Comparison of ENCODE assay signal across 8 cellular contexts in genomic region chrX:53713987-53714579, GRCh38. TPM values are rescaled to one million over a fixed set of nuclear protein-coding genes. Genes with fewer than 3 reads are reported as not detected.
DNase-seq lines count a peak whose midpoint lies in the region; ATAC-seq lines count a peak whose summit lies in the region.

No MANE protein-coding gene starts in this region.

- peak overlapping the region; percentile 96 for H3K27ac Mint-ChIP-seq in activated T-cell treated with anti-CD3 and anti-CD28 coated beads, Interleukin-2, amount 50 U/mL, for 72 hours
- H3K27ac Mint-ChIP-seq in activated CD4-positive, alpha-beta memory T cell treated with anti-CD3 and anti-CD28 coated beads for 36 hours = peak overlapping the region; percentile 100

- POLR2A ChIA-PET in activated CD4-positive, alpha-beta memory T cell treated with anti-CD3 and anti-CD28 coated beads for 36 hours (lab: Charles Lee) = interaction anchor here (1.0 to 7.1 kb wide), 7 partner anchors 20 to 329 kb away, joined by 3 to 202 read pairs (median 6); partner anchors contain the start of genes HUWE1 and PHF8

- intact Hi-C loops in activated CD4-positive, alpha-beta memory T cell treated with anti-CD3 and anti-CD28 coated beads for 36 hours (cut with micrococcal nuclease) = loop anchor here (1.0 kb wide), 1 partner anchor 30 kb away; no protein-coding TSS in a partner anchor

- H3K36me3 Mint-ChIP-seq in activated T-cell treated with anti-CD3 and anti-CD28 coated beads, Interleukin-2, amount 50 U/mL, for 72 hours (ENCODE audit: insufficient read depth in 2 of 2) = peaks cover 11 to 24% of the 10 kb centered on the region in 2 donors
- peaks cover 43% of the 10 kb centered on the region for H3K36me3 Mint-ChIP-seq in activated CD4-positive, alpha-beta memory T cell treated with anti-CD3 and anti-CD28 coated beads for 36 hours

- no peaks in the 10 kb centered on the region for H3K9me3 Mint-ChIP-seq in activated T-cell treated with anti-CD3 and anti-CD28 coated beads, Interleukin-2, amount 50 U/mL, for 72 hours
- no peaks in the 10 kb centered on the region for H3K9me3 Mint-ChIP-seq in activated CD4-positive, alpha-beta memory T cell treated with anti-CD3 and anti-CD28 coated beads for 36 hours

- CTCF ChIA-PET in activated CD4-positive, alpha-beta memory T cell treated with anti-CD3 and anti-CD28 coated beads for 36 hours (lab: Charles Lee) = interaction anchor here (1.1 to 2.3 kb wide), 4 partner anchors 18 to 31 kb away, joined by 3 to 11 read pairs (median 6); partner anchors contain the start of gene HUWE1

- peaks cover 59% of the 10 kb centered on the region for H3K4me1 Mint-ChIP-seq in activated T-cell treated with anti-CD3 and anti-CD28 coated beads, Interleukin-2, amount 50 U/mL, for 72 hours (ENCODE audit: low read depth)
- peaks cover 34% of the 10 kb centered on the region for H3K4me1 Mint-ChIP-seq in activated CD4-positive, alpha-beta memory T cell treated with anti-CD3 and anti-CD28 coated beads for 36 hours (ENCODE audit: low read depth)

- H3K27me3 Mint-ChIP-seq in activated T-cell treated with anti-CD3 and anti-CD28 coated beads, Interleukin-2, amount 50 U/mL, for 72 hours (ENCODE audit: low read depth) = no peaks in the 10 kb centered on the region
- H3K27me3 Mint-ChIP-seq in activated CD4-positive, alpha-beta memory T cell treated with anti-CD3 and anti-CD28 coated beads for 36 hours = no peaks in the 10 kb centered on the region

- DNase-seq in activated T-cell treated with anti-CD3 and anti-CD28 coated beads, Interleukin-2, amount 50 U/mL, for 72 hours = no peak
- DNase-seq in activated T-cell treated with anti-CD3 and anti-CD28 coated beads, Interleukin-2, amount 50 U/mL, for 48 hours = no peak
- DNase-seq in activated CD4-positive, alpha-beta memory T cell treated with anti-CD3 and anti-CD28 coated beads for 36 hours = no peak
- no peak for DNase-seq in stimulated activated naive CD8-positive, alpha-beta T cell treated with anti-CD3 and anti-CD28 coated beads, Interleukin-15, Interleukin-2, amounts not matched to agents 100 U/mL and 50 U/mL, for 24 hours
- no peak for DNase-seq in SHP77 treated with DMSO at 0.1 percent for 48 hours (lab: John Stamatoyannopoulos, UW)
- DNase-seq in NCI-H446 treated with DMSO at 0.1 percent for 48 hours (lab: John Stamatoyannopoulos, UW) = no peak

- peak; percentile 22 to 29 for ATAC-seq in activated T-cell treated with anti-CD3 and anti-CD28 coated beads, Interleukin-2, amount 50 U/mL, for 72 hours (replicated peaks in 1 of 2)
- ATAC-seq in HG02885 (IDR thresholded peaks at IDR 0.05; ENCODE audit: poor library complexity, unreplicated experiment) (peak; percentile 22), HG03571 (IDR thresholded peaks at IDR 0.05; ENCODE audit: unreplicated experiment) (no peak)
- ATAC-seq in stimulated activated naive CD8-positive, alpha-beta T cell treated with anti-CD3 and anti-CD28 coated beads, Interleukin-15, Interleukin-2, amounts not matched to agents 100 U/mL and 50 U/mL, for 24 hours = peak; percentile 14

- H3K4me3 Mint-ChIP-seq in activated T-cell treated with anti-CD3 and anti-CD28 coated beads, Interleukin-2, amount 50 U/mL, for 72 hours = peak overlapping the region; percentile 82 to 96
- H3K4me3 Mint-ChIP-seq in activated CD4-positive, alpha-beta memory T cell treated with anti-CD3 and anti-CD28 coated beads for 36 hours = peak overlapping the region; percentile 93

RNA-seq across cellular contexts. Expression of gene HUWE1, which starts 27.6 kb away (rescaled TPM):
- 100 to 1,000 TPM; 608 to 684 TPM for total RNA-seq in activated T-cell treated with anti-CD3 and anti-CD28 coated beads, Interleukin-2, amount 50 U/mL, for 72 hours
- 100 to 1,000 TPM; 544 to 560 TPM for total RNA-seq in activated CD4-positive, alpha-beta memory T cell treated with anti-CD3 and anti-CD28 coated beads for 36 hours
